ENCODE assay signal across 19 cellular contexts in genomic region chr7:142381727-142382409, GRCh38.
A peak's percentile ranks its signal among the peaks of the same experiment; 100 is the strongest.
DNase-seq lines count a peak whose midpoint lies in the region; ATAC-seq and TF ChIP-seq lines count a peak whose summit lies in the region.
"Had no signal": no experiment of that assay in that cellular context is flagged by ENCODE, and none has a peak within 500 bp of the region (broad histone marks: within the 10 kb centered on the region; RNA-seq: fewer than 3 reads in every experiment).

No MANE protein-coding gene starts in this region.

- H3K4me1 Mint-ChIP-seq in activated CD8-positive, alpha-beta T cell treated with anti-CD3 and anti-CD28 coated beads, Interleukin-2, amount 10 ng/mL, durations not matched to agents 7 days and 5 days (ENCODE audit: low read depth): peaks cover 36% of the 10 kb centered on the region
- peaks cover 22 to 32% (median 27%) of the 10 kb centered on the region in 7 donors for H3K4me1 Mint-ChIP-seq in naive thymus-derived CD4-positive, alpha-beta T cell

- H3K27me3 Mint-ChIP-seq in activated CD8-positive, alpha-beta T cell treated with anti-CD3 and anti-CD28 coated beads, Interleukin-2, amount 10 ng/mL, durations not matched to agents 7 days and 5 days (ENCODE audit: low read depth): peaks cover 4% of the 10 kb centered on the region
- peaks cover 0 to 9% (median 3%) of the 10 kb centered on the region in 5 donors for H3K27me3 Mint-ChIP-seq in naive thymus-derived CD4-positive, alpha-beta T cell
- H3K27me3 Mint-ChIP-seq: T-cell had no signal

- H3K4me3 ChIP-seq in neural cell (ENCODE audit: low read length): no peak overlapping the region
- H3K4me3 ChIP-seq in naive thymus-derived CD4-positive, alpha-beta T cell (ENCODE audit: low read length): no peak overlapping the region
- H3K4me3 ChIP-seq: esophagus squamous epithelium, ovary, skin epidermis had no signal

- no peak overlapping the region for H3K9ac ChIP-seq in neural cell (ENCODE audit: low read length)

- no peaks in the 10 kb centered on the region for H3K9me2 ChIP-seq in neural cell (ENCODE audit: insufficient read depth, low read length)

- no peak for ATAC-seq in activated CD8-positive, alpha-beta T cell treated with anti-CD3 and anti-CD28 coated beads, Interleukin-2, amount 10 ng/mL, durations not matched to agents 7 days and 5 days
- no peak for ATAC-seq in naive thymus-derived CD4-positive, alpha-beta T cell
- ATAC-seq: HCT116, T-cell had no signal

- no peak overlapping the region for H3K4me2 ChIP-seq in neural cell (ENCODE audit: low read length)

- CTCF ChIA-PET in activated CD8-positive, alpha-beta T cell treated with anti-CD3 and anti-CD28 coated beads, Interleukin-2, amount 10 ng/mL, durations not matched to agents 7 days and 5 days (lab: Charles Lee): interaction anchor here (1.0 to 7.3 kb wide), 2 partner anchors 9 to 24 kb away, joined by 3 to 109 read pairs; no protein-coding TSS in a partner anchor
- CTCF ChIA-PET in naive thymus-derived CD4-positive, alpha-beta T cell (lab: Charles Lee): interaction anchor here (0.6 to 1.7 kb wide), 2 partner anchors 79 to 206 kb away, joined by 3 to 4 read pairs; no protein-coding TSS in a partner anchor

- H3K27ac Mint-ChIP-seq in activated CD8-positive, alpha-beta T cell treated with anti-CD3 and anti-CD28 coated beads, Interleukin-2, amount 10 ng/mL, durations not matched to agents 7 days and 5 days: peak overlapping the region; percentile 31
- H3K27ac Mint-ChIP-seq in naive thymus-derived CD4-positive, alpha-beta T cell: peak overlapping the region in 3 of 9 donors; percentile 6 to 13 (median 10)

- H3F3A ChIP-seq in neural cell (ENCODE audit: insufficient read depth, low read length, poor library complexity, severe bottlenecking): no peaks in the 10 kb centered on the region

- no peaks in the 10 kb centered on the region for H4K20me1 ChIP-seq in neural cell (ENCODE audit: insufficient read depth)

- H3K4me1 ChIP-seq in naive thymus-derived CD4-positive, alpha-beta T cell (ENCODE audit: control insufficient read depth in 2 of 2, insufficient read depth in 2 of 2, low read length in 2 of 2): peaks cover 0 to 16% of the 10 kb centered on the region in 2 donors

- H3K9me3 ChIP-seq in KOPT-K1 (ENCODE audit: insufficient read depth, low read length, poor library complexity, severe bottlenecking) (no peaks in the 10 kb centered on the region), neural cell (ENCODE audit: low read length) (no peaks in the 10 kb centered on the region)
- H3K9me3 ChIP-seq in naive thymus-derived CD4-positive, alpha-beta T cell (ENCODE audit: control insufficient read depth in 2 of 3, low read length in 3 of 3): no peaks in the 10 kb centered on the region
- H3K9me3 ChIP-seq: esophagus squamous epithelium, ovary had no signal

- no peak overlapping the region for H2AFZ ChIP-seq in neural cell (ENCODE audit: low read depth, low read length)

- H3K27me3 ChIP-seq in neural cell (ENCODE audit: insufficient read depth, low read depth, low read length): no peaks in the 10 kb centered on the region
- H3K27me3 ChIP-seq in naive thymus-derived CD4-positive, alpha-beta T cell (ENCODE audit: control insufficient read depth in 2 of 2, insufficient read depth in 2 of 2, low read length in 2 of 2): no peaks in the 10 kb centered on the region
- H3K27me3 ChIP-seq: esophagus squamous epithelium, ovary had no signal

- no peak for TF ChIP-seq RAD21 in neural cell (conservative IDR thresholded peaks at IDR 0.05)

- POLR2A ChIA-PET in activated CD8-positive, alpha-beta T cell treated with anti-CD3 and anti-CD28 coated beads, Interleukin-2, amount 10 ng/mL, durations not matched to agents 7 days and 5 days (lab: Charles Lee): no interaction called here
- POLR2A ChIA-PET in naive thymus-derived CD4-positive, alpha-beta T cell (lab: Charles Lee): interaction anchor here (2.1 kb wide), 1 partner anchor 429 kb away, joined by 13 read pairs; no protein-coding TSS in a partner anchor

- no peak for TF ChIP-seq CTCF in neural cell (IDR thresholded peaks at IDR 0.05; ENCODE audit: poor library complexity, severe bottlenecking)

- no peaks in the 10 kb centered on the region for H3K79me2 ChIP-seq in neural cell (replicated peaks; ENCODE audit: insufficient read depth, low read length)

- H3K36me3 ChIP-seq in KOPT-K1 (ENCODE audit: insufficient read depth, low read length): no peaks in the 10 kb centered on the region
- no peaks in the 10 kb centered on the region for H3K36me3 ChIP-seq in neural cell (ENCODE audit: insufficient read depth, low read length)
- no peaks in the 10 kb centered on the region for H3K36me3 ChIP-seq in naive thymus-derived CD4-positive, alpha-beta T cell (ENCODE audit: control insufficient read depth in 2 of 3, insufficient read depth in 3 of 3, low read length in 3 of 3)
- H3K36me3 ChIP-seq: esophagus squamous epithelium, ovary had no signal

- TF ChIP-seq EP300 in neural cell (conservative IDR thresholded peaks at IDR 0.05; ENCODE audit: poor library complexity, severe bottlenecking): peak; percentile 74

- intact Hi-C loops in naive thymus-derived CD4-positive, alpha-beta T cell (cut with micrococcal nuclease): loop anchor here in 1 of 2 donors (10.0 kb wide), 1 partner anchor 623 kb away; no protein-coding TSS in a partner anchor

- DNase-seq in NCI-H1417 (lab: John Stamatoyannopoulos, UW) (peak in 2 of 3 experiments; percentile 15 to 74), NCI-H1417 treated with DMSO at 0.1 percent for 48 hours (lab: John Stamatoyannopoulos, UW) (no peak), SKM-1 (lab: John Stamatoyannopoulos, UW; ENCODE audit: unreplicated experiment) (no peak), NCI-H1105 (lab: John Stamatoyannopoulos, UW) (no peak)
- no peak for DNase-seq in activated CD8-positive, alpha-beta T cell treated with anti-CD3 and anti-CD28 coated beads, Interleukin-2, amount 10 ng/mL, durations not matched to agents 7 days and 5 days
- no peak for DNase-seq in naive thymus-derived CD4-positive, alpha-beta T cell
- DNase-seq: activated CD4-positive, alpha-beta T cell treated with anti-CD3 and anti-CD28 coated beads, Interleukin-2, amount 50 U/mL, for 4 hours; amniotic stem cell; esophagus squamous epithelium; naive B cell; NCI-H2227 treated with DMSO at 0.1 percent for 48 hours; ovary; stimulated activated CD4-positive, alpha-beta T cell treated with anti-CD3 and anti-CD28 coated beads, Interleukin-4, amount 100 ng/mL, for 1 hour; T-cell had no signal

- no peak overlapping the region for H3K4me3 Mint-ChIP-seq in activated CD8-positive, alpha-beta T cell treated with anti-CD3 and anti-CD28 coated beads, Interleukin-2, amount 10 ng/mL, durations not matched to agents 7 days and 5 days
- H3K4me3 Mint-ChIP-seq in naive thymus-derived CD4-positive, alpha-beta T cell: peak overlapping the region in 1 of 10 donors; percentile 1
- H3K4me3 Mint-ChIP-seq: naive B cell, T-cell had no signal

- no peaks in the 10 kb centered on the region for H3K36me3 Mint-ChIP-seq in activated CD8-positive, alpha-beta T cell treated with anti-CD3 and anti-CD28 coated beads, Interleukin-2, amount 10 ng/mL, durations not matched to agents 7 days and 5 days (ENCODE audit: low read depth)
- no peaks in the 10 kb centered on the region for H3K36me3 Mint-ChIP-seq in naive thymus-derived CD4-positive, alpha-beta T cell
- H3K36me3 Mint-ChIP-seq: naive B cell, T-cell had no signal

- H3K27ac ChIP-seq in KOPT-K1 (ENCODE audit: low read depth, low read length, poor library complexity, severe bottlenecking) (peak overlapping the region; percentile 11), neural cell (ENCODE audit: low read length) (no peak overlapping the region)
- no peak overlapping the region for H3K27ac ChIP-seq in naive thymus-derived CD4-positive, alpha-beta T cell (ENCODE audit: low read depth, low read length)
- H3K27ac ChIP-seq: 22Rv1, esophagus squamous epithelium, ovary, skin epidermis had no signal

- H3K9me3 Mint-ChIP-seq in activated CD8-positive, alpha-beta T cell treated with anti-CD3 and anti-CD28 coated beads, Interleukin-2, amount 10 ng/mL, durations not matched to agents 7 days and 5 days (ENCODE audit: insufficient read depth): no peaks in the 10 kb centered on the region
- no peaks in the 10 kb centered on the region for H3K9me3 Mint-ChIP-seq in naive thymus-derived CD4-positive, alpha-beta T cell
- H3K9me3 Mint-ChIP-seq: naive B cell, T-cell had no signal

TF ChIP-seq in neural cell, 6 proteins besides CTCF, POLR2A, EP300 and RAD21:
- TF ChIP-seq POLR2AphosphoS5 (IDR thresholded peaks at IDR 0.05) (no peak), MXI1 (conservative IDR thresholded peaks at IDR 0.05; ENCODE audit: poor library complexity, severe bottlenecking) (no peak), SMC3 (conservative IDR thresholded peaks at IDR 0.05; ENCODE audit: poor library complexity) (no peak)

Comparison
In these comparisons a context has a peak if more than half of its experiments do, and no peak if none do; other contexts are left out.
1. DNase-seq: peak in NCI-H1417 (2 of 3); none in NCI-H1417 treated with DMSO at 0.1 percent for 48 hours (single experiment), activated CD8-positive, alpha-beta T cell treated with anti-CD3 and anti-CD28 coated beads, Interleukin-2, amount 10 ng/mL, durations not matched to agents 7 days and 5 days (single experiment), naive thymus-derived CD4-positive, alpha-beta T cell (0 of 9), SKM-1 (single experiment) and NCI-H1105 (single experiment).